ENCODE assay signal across 22 cellular contexts in genomic region chr10:19605806-19606205, GRCh38.
"Had no signal": no experiment of that assay in that cellular context is flagged by ENCODE, and none has a peak within 500 bp of the region (broad histone marks: within the 10 kb centered on the region; RNA-seq: fewer than 3 reads in every experiment).

No MANE protein-coding gene starts in this region.

- H3K4me3 ChIP-seq: colonic mucosa, dorsolateral prefrontal cortex, esophagus muscularis mucosa, gastroesophageal sphincter, heart left ventricle, hepatocyte, left lung, lower lobe of right lung, mucosa of descending colon had no signal

- H3K9me3 ChIP-seq: colonic mucosa, esophagus muscularis mucosa, gastroesophageal sphincter, heart left ventricle, left lung, lower lobe of right lung, mucosa of descending colon had no signal

- H3K27me3 ChIP-seq: colonic mucosa, dorsolateral prefrontal cortex, esophagus muscularis mucosa, foreskin keratinocyte, gastroesophageal sphincter, heart left ventricle, hepatocyte, left lung had no signal

- H3K36me3 ChIP-seq: colonic mucosa, esophagus muscularis mucosa, gastroesophageal sphincter, heart left ventricle, left lung, lower lobe of right lung had no signal

- H3K4me1 ChIP-seq: colonic mucosa, esophagus muscularis mucosa, foreskin keratinocyte, gastroesophageal sphincter, heart left ventricle, left lung, lower lobe of right lung had no signal

- H2AFZ ChIP-seq: hepatocyte had no signal

- ATAC-seq: foreskin keratinocyte, gastroesophageal sphincter, heart left ventricle, left cardiac atrium, left lung, left ventricle myocardium superior, lower lobe of right lung, mucosa of descending colon had no signal

- FAIRE-seq: endothelial cell of umbilical vein, frontal cortex, islet of Langerhans, keratinocyte had no signal

- H3K4me2 ChIP-seq: hepatocyte had no signal

- DNase-seq: colonic mucosa; dermis blood vessel endothelial cell; dorsolateral prefrontal cortex; effector CD4-positive, alpha-beta T cell; effector memory CD4-positive, alpha-beta T cell; foreskin keratinocyte; heart left ventricle; hypothalamus; left cardiac atrium; left lung; left ventricle myocardium superior; lower lobe of right lung; mesenchymal stem cell; mucosa of descending colon; naive B cell had no signal

- H3K79me2 ChIP-seq: hepatocyte had no signal

- H3K27ac ChIP-seq: colonic mucosa, dorsolateral prefrontal cortex, esophagus muscularis mucosa, foreskin keratinocyte, gastroesophageal sphincter, heart left ventricle, hepatocyte, left lung, lower lobe of right lung had no signal
